ENCODE assay signal across 22 cellular contexts in the genomic region with DNA sequence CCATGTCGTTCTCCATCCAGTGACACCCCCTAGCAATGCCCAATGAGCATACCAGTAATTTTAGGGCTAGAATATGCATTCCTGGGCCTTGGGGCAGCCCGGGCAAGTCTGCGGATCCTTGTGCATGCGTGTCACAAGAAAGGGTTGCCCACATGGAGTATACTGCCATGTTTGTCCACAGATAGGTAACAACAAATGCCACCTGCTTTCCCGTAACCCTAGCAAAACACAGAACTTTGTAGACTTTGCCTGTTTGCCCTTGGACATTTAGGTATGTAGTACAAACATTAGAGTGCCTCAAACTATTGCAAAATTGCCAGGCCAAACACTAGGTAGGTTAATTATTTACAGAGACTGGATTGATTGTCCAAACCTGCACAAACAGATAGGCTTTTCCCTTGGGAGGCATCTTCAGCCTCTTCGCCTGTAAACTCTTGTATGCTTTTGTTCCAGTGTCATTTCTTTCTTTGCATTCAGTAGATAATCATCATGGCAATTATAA.
DNase-seq lines count a peak whose midpoint lies in the region; ATAC-seq, FAIRE-seq and TF ChIP-seq lines count a peak whose summit lies in the region.
"Had no signal": no experiment of that assay in that cellular context is flagged by ENCODE, and none has a peak within 500 bp of the region (broad histone marks: within the 10 kb centered on the region; RNA-seq: fewer than 3 reads in every experiment).

No MANE protein-coding gene starts in this region.

- H3K4me1 Mint-ChIP-seq in activated naive CD4-positive, alpha-beta T cell treated with anti-CD3 and anti-CD28 coated beads for 36 hours (ENCODE audit: low read depth), result no peaks in the 10 kb centered on the region
- no peaks in the 10 kb centered on the region for H3K4me1 Mint-ChIP-seq in T-helper 17 cell
- H3K4me1 Mint-ChIP-seq: activated naive CD8-positive, alpha-beta T cell treated with anti-CD3 and anti-CD28 coated beads for 36 hours; naive B cell had no signal

- FAIRE-seq in GM12891 (lab: Jason Lieb, UNC), result no peak
- FAIRE-seq: GM19239, H54 had no signal

- no peaks in the 10 kb centered on the region for H3K36me3 Mint-ChIP-seq in activated naive CD4-positive, alpha-beta T cell treated with anti-CD3 and anti-CD28 coated beads for 36 hours (ENCODE audit: low read depth)
- H3K36me3 Mint-ChIP-seq in T-helper 17 cell (ENCODE audit: low read depth), result no peaks in the 10 kb centered on the region
- H3K36me3 Mint-ChIP-seq: activated naive CD8-positive, alpha-beta T cell treated with anti-CD3 and anti-CD28 coated beads for 36 hours; CD8-positive, alpha-beta T cell; naive B cell had no signal

- H3K4me3 Mint-ChIP-seq in activated naive CD4-positive, alpha-beta T cell treated with anti-CD3 and anti-CD28 coated beads for 36 hours, result no peak overlapping the region
- no peak overlapping the region for H3K4me3 Mint-ChIP-seq in T-helper 17 cell
- H3K4me3 Mint-ChIP-seq: activated naive CD8-positive, alpha-beta T cell treated with anti-CD3 and anti-CD28 coated beads for 36 hours; activated T-helper 1 cell treated with anti-CD3 and anti-CD28 coated beads, Interleukin-12 subunit alpha, Interleukin-12 subunit beta, Interleukin-2, Interleukin-4 antibody, amounts not matched to agents 30 ng/mL and 10 ng/mL and 1 ng/mL, durations not matched to agents 14 hours and 24 hours and 36 hours; CD8-positive, alpha-beta T cell; endodermal cell; naive B cell had no signal

- CTCF ChIA-PET in activated naive CD4-positive, alpha-beta T cell treated with anti-CD3 and anti-CD28 coated beads for 36 hours (lab: Charles Lee), result no interaction called here

- H3K27ac Mint-ChIP-seq in activated naive CD4-positive, alpha-beta T cell treated with anti-CD3 and anti-CD28 coated beads for 36 hours, result no peak overlapping the region
- no peak overlapping the region for H3K27ac Mint-ChIP-seq in T-helper 17 cell
- H3K27ac Mint-ChIP-seq: activated naive CD8-positive, alpha-beta T cell treated with anti-CD3 and anti-CD28 coated beads for 36 hours; activated T-helper 1 cell treated with anti-CD3 and anti-CD28 coated beads, Interleukin-12 subunit alpha, Interleukin-12 subunit beta, Interleukin-2, Interleukin-4 antibody, amounts not matched to agents 30 ng/mL and 10 ng/mL and 1 ng/mL, durations not matched to agents 14 hours and 24 hours and 36 hours; CD8-positive, alpha-beta T cell; endodermal cell; naive B cell had no signal

- DNase-seq in D341Med (ENCODE audit: low spot score) (peak; percentile 5), NCI-H69 (lab: John Stamatoyannopoulos, UW) (peak; percentile 20), left colon (no peak), renal cortical epithelial cell (ENCODE audit: low read depth) (peak; percentile 59), GM12891 (ENCODE audit: insufficient read length, low spot score) (no peak), T-helper 17 cell (no peak)
- no peak for DNase-seq in activated naive CD4-positive, alpha-beta T cell treated with anti-CD3 and anti-CD28 coated beads for 36 hours
- DNase-seq: activated naive CD8-positive, alpha-beta T cell treated with anti-CD3 and anti-CD28 coated beads for 36 hours; DND-41; endodermal cell; glutamatergic neuron; naive B cell; NCI-H2029 treated with DMSO at 0.1 percent for 48 hours; NCI-H446; occipital lobe; stimulated activated naive CD4-positive, alpha-beta T cell had no signal

- H3K9me3 ChIP-seq in T-helper 17 cell (ENCODE audit: control insufficient read depth, low read length, poor library complexity, severe bottlenecking), result no peaks in the 10 kb centered on the region
- H3K9me3 ChIP-seq: tibial artery had no signal

- peak; percentile 89 for ATAC-seq in left colon
- no peak for ATAC-seq in HG03460 (IDR thresholded peaks at IDR 0.05; ENCODE audit: unreplicated experiment)
- no peak for ATAC-seq in T-helper 17 cell
- ATAC-seq: CD8-positive, alpha-beta T cell had no signal

- intact Hi-C loops in left colon (cut with DNase I, micrococcal nuclease), result no loop called here
- intact Hi-C loops in activated naive CD4-positive, alpha-beta T cell treated with anti-CD3 and anti-CD28 coated beads for 36 hours (cut with micrococcal nuclease), result no loop called here

- no peaks in the 10 kb centered on the region for H3K9me3 Mint-ChIP-seq in activated naive CD4-positive, alpha-beta T cell treated with anti-CD3 and anti-CD28 coated beads for 36 hours
- H3K9me3 Mint-ChIP-seq: activated naive CD8-positive, alpha-beta T cell treated with anti-CD3 and anti-CD28 coated beads for 36 hours; activated T-helper 1 cell treated with anti-CD3 and anti-CD28 coated beads, Interleukin-12 subunit alpha, Interleukin-12 subunit beta, Interleukin-2, Interleukin-4 antibody, amounts not matched to agents 30 ng/mL and 10 ng/mL and 1 ng/mL, durations not matched to agents 14 hours and 24 hours and 36 hours; CD8-positive, alpha-beta T cell; endodermal cell had no signal

- no peak for TF ChIP-seq POLR2A in GM12891 (IDR thresholded peaks at IDR 0.05; ENCODE audit: low read depth, low read length)

- H3K27me3 Mint-ChIP-seq in activated naive CD4-positive, alpha-beta T cell treated with anti-CD3 and anti-CD28 coated beads for 36 hours (ENCODE audit: low read depth), result no peaks in the 10 kb centered on the region
- H3K27me3 Mint-ChIP-seq in T-helper 17 cell, result peaks cover 33% of the 10 kb centered on the region
- H3K27me3 Mint-ChIP-seq: activated naive CD8-positive, alpha-beta T cell treated with anti-CD3 and anti-CD28 coated beads for 36 hours had no signal

TF ChIP-seq in GM12891, 5 proteins besides CTCF, POLR2A, EP300 and RAD21:
- TF ChIP-seq SPI1 (IDR thresholded peaks at IDR 0.05; ENCODE audit: low read depth, low read length) (no peak), PAX5 (IDR thresholded peaks at IDR 0.05; ENCODE audit: insufficient read depth, low read length, severe bottlenecking) (no peak), TAF1 (IDR thresholded peaks at IDR 0.05; ENCODE audit: low read depth, low read length) (no peak), POLR2AphosphoS5 (IDR thresholded peaks at IDR 0.05; ENCODE audit: low read depth, low read length) (no peak), POU2F2 (IDR thresholded peaks at IDR 0.05; ENCODE audit: low read depth, low read length) (no peak)

Comparison
In these comparisons a context has a peak if more than half of its experiments do, and no peak if none do; other contexts are left out.
1. DNase-seq: peak in D341Med (single experiment), NCI-H69 (single experiment) and renal cortical epithelial cell (single experiment); none in left colon (0 of 2), GM12891 (single experiment), activated naive CD4-positive, alpha-beta T cell treated with anti-CD3 and anti-CD28 coated beads for 36 hours (single experiment) and T-helper 17 cell (0 of 3).